8 cellular contexts compared by ENCODE assay signal in genomic region chr3:125054436-125055164, GRCh38. TPM values are rescaled to one million over a fixed set of nuclear protein-coding genes. Genes with fewer than 3 reads are reported as not detected.
A peak's percentile ranks its signal among the peaks of the same experiment; 100 is the strongest.
DNase-seq lines count a peak whose midpoint lies in the region; ATAC-seq and TF ChIP-seq lines count a peak whose summit lies in the region.

No MANE protein-coding gene starts in this region.

- H3K4me3 ChIP-seq in OCI-LY7 (ENCODE audit: low read depth, low read length, poor library complexity, severe bottlenecking) = peak overlapping the region; percentile 80
- peak overlapping the region; percentile 50 to 80 (median 69) for H3K4me3 ChIP-seq in liver (ENCODE audit: low read depth in 1 of 3, low read length in 3 of 3)

- TF ChIP-seq RAD21 in liver (IDR thresholded peaks at IDR 0.05) = peak; percentile 44 to 68

- H3K36me3 ChIP-seq in OCI-LY7 (ENCODE audit: insufficient read depth, low read length) (no peaks in the 10 kb centered on the region), liver (ENCODE audit: control insufficient read depth in 4 of 4, insufficient read depth in 3 of 4, low read depth in 1 of 4, low read length in 3 of 4) (no peaks in the 10 kb centered on the region)

- 2% methylated on average over 13 of the region's 13 CpGs for WGBS in liver

- TSS peak; percentile 88 for BruUV-seq in OCI-LY7 (replicated peaks; lab: Mats Ljungman, UMichigan)

- DNase-seq in ELR (ENCODE audit: low read depth) (peak; percentile 81), OCI-LY7 (ENCODE audit: low spot score) (peak; percentile 21), cerebellar cortex (ENCODE audit: low spot score) (peak; percentile 22), superior temporal gyrus (ENCODE audit: extremely low spot score) (peak; percentile 74), NCI-H2196 treated with DMSO at 0.1 percent for 48 hours (lab: John Stamatoyannopoulos, UW; ENCODE audit: unreplicated experiment) (no peak), NCI-H345 (lab: John Stamatoyannopoulos, UW) (no peak)

- peak overlapping the region; percentile 84 for H3K4me2 ChIP-seq in OCI-LY7 (ENCODE audit: low read length)

- ATAC-seq in GM21786 (IDR thresholded peaks at IDR 0.05; ENCODE audit: unreplicated experiment) = peak; percentile 44

- peaks cover 20% of the 10 kb centered on the region for H3K4me1 ChIP-seq in OCI-LY7 (ENCODE audit: insufficient read depth, low read length, poor library complexity, severe bottlenecking)
- H3K4me1 ChIP-seq in liver (ENCODE audit: control insufficient read depth in 4 of 4, insufficient read depth in 4 of 4, low read length in 3 of 4) = peaks cover 4 to 29% (median 21%) of the 10 kb centered on the region in 4 donors

- no peaks in the 10 kb centered on the region for H3K79me2 ChIP-seq in OCI-LY7 (ENCODE audit: insufficient read depth, low read depth, low read length)

- H3K9me3 ChIP-seq in OCI-LY7 (ENCODE audit: low read length) (no peaks in the 10 kb centered on the region), liver (ENCODE audit: control insufficient read depth in 4 of 4, low read length in 3 of 4) (no peaks in the 10 kb centered on the region)

- peak overlapping the region; percentile 76 for H2AFZ ChIP-seq in OCI-LY7 (ENCODE audit: low read length)

- peak overlapping the region; percentile 82 to 84 for H3K9ac ChIP-seq in liver (ENCODE audit: low read depth in 1 of 2, low read length in 2 of 2)

- POLR2A ChIA-PET in OCI-LY7 (lab: Charles Lee) = no interaction called here

- intact Hi-C loops in OCI-LY7 (cut with micrococcal nuclease; ENCODE audit: unreplicated experiment) = loop anchor here (10.0 kb wide), 1 partner anchor 540 kb away; the partner anchor contains the start of gene OSBPL11

- no peaks in the 10 kb centered on the region; the same call in 1 of the 2 replicates for H4K20me1 ChIP-seq in OCI-LY7 (ENCODE audit: insufficient read depth, low read length)

- TF ChIP-seq CTCF in OCI-LY7 (conservative IDR thresholded peaks at IDR 0.05; ENCODE audit: low read length) = no peak
- TF ChIP-seq CTCF in liver (IDR thresholded peaks at IDR 0.05; ENCODE audit: low read depth, low read length, missing input control) = no peak

- CTCF ChIA-PET in OCI-LY7 (lab: Charles Lee; ENCODE audit: unreplicated experiment) = no interaction called here

- H3K9me2 ChIP-seq in OCI-LY7 (ENCODE audit: insufficient read depth, low read length) = no peaks in the 10 kb centered on the region

- no peaks in the 10 kb centered on the region for H3K27me3 ChIP-seq in liver (ENCODE audit: control insufficient read depth in 4 of 4, insufficient read depth in 4 of 4, low read length in 3 of 4)

- H3K27ac ChIP-seq in OCI-LY7 (ENCODE audit: low read depth, low read length, poor library complexity, severe bottlenecking) (no peak overlapping the region), liver (ENCODE audit: low read depth in 1 of 2, low read length in 2 of 2) (peak overlapping the region; percentile 78 to 84)

TF ChIP-seq in liver, 16 proteins besides CTCF, POLR2A, EP300 and RAD21:
- TF ChIP-seq, protein P1, sequence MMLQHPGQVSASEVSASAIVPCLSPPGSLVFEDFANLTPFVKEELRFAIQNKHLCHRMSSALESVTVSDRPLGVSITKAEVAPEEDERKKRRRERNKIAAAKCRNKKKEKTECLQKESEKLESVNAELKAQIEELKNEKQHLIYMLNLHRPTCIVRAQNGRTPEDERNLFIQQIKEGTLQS (IDR thresholded peaks at IDR 0.05) = no peak
- TF ChIP-seq GABPA (IDR thresholded peaks at IDR 0.05 in 1 of 2, conservative IDR thresholded peaks at IDR 0.05 in 1 of 2) (no peak), NR2F2 (IDR thresholded peaks at IDR 0.05) (peak; percentile 36), YY1 (IDR thresholded peaks at IDR 0.05) (peak; percentile 64), FOXA1 (IDR thresholded peaks at IDR 0.05) (peak; percentile 71), FOXA2 (IDR thresholded peaks at IDR 0.05) (peak; percentile 61), SP1 (IDR thresholded peaks at IDR 0.05) (peak; percentile 83), HNF4A (conservative IDR thresholded peaks at IDR 0.05) (peak; percentile 77 to 81), JUND (IDR thresholded peaks at IDR 0.05) (peak in 1 of 2 donors; percentile 44), HNF4G (IDR thresholded peaks at IDR 0.05) (peak; percentile 12), EGR1 (IDR thresholded peaks at IDR 0.05; ENCODE audit: low read depth in 2 of 2) (peak in 1 of 2 donors; percentile 14), TAF1 (conservative IDR thresholded peaks at IDR 0.05) (no peak), RXRA (IDR thresholded peaks at IDR 0.05) (peak; percentile 47 to 78), ZBTB33 (IDR thresholded peaks at IDR 0.05) (peak; percentile 63)
- TF ChIP-seq, protein P2, sequence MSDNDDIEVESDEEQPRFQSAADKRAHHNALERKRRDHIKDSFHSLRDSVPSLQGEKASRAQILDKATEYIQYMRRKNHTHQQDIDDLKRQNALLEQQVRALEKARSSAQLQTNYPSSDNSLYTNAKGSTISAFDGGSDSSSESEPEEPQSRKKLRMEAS (IDR thresholded peaks at IDR 0.05) = peak; percentile 91
TF ChIP-seq in liver: peak in this region for 12.

RNA-seq across cellular contexts. Expression of gene HEG1, which starts 1.2 kb away (rescaled TPM):
- 2.4 and 5.7 TPM in 2 replicates for total RNA-seq in OCI-LY7 (2014; rRNA removed; shearing (Covaris generic))
- 4.9 and 6.0 TPM in 2 replicates for total RNA-seq in OCI-LY7 (2022)
- 10 to 100 TPM in 1 of 2 donors, 1 to 10 TPM in 1; 5.9 to 16.0 TPM for total RNA-seq in liver
- polyA plus RNA-seq in liver = 1 to 10 TPM; 1.4 to 4.8 TPM

Comparison
In these comparisons a context has a peak if more than half of its experiments do, and no peak if none do; other contexts are left out.
1. DNase-seq: peak in ELR (single experiment), OCI-LY7 (single experiment), cerebellar cortex (single experiment) and superior temporal gyrus (single experiment); none in NCI-H2196 treated with DMSO at 0.1 percent for 48 hours (single experiment) and NCI-H345 (single experiment).